ENCODE assay signal across 1 cellular context in the genomic region with DNA sequence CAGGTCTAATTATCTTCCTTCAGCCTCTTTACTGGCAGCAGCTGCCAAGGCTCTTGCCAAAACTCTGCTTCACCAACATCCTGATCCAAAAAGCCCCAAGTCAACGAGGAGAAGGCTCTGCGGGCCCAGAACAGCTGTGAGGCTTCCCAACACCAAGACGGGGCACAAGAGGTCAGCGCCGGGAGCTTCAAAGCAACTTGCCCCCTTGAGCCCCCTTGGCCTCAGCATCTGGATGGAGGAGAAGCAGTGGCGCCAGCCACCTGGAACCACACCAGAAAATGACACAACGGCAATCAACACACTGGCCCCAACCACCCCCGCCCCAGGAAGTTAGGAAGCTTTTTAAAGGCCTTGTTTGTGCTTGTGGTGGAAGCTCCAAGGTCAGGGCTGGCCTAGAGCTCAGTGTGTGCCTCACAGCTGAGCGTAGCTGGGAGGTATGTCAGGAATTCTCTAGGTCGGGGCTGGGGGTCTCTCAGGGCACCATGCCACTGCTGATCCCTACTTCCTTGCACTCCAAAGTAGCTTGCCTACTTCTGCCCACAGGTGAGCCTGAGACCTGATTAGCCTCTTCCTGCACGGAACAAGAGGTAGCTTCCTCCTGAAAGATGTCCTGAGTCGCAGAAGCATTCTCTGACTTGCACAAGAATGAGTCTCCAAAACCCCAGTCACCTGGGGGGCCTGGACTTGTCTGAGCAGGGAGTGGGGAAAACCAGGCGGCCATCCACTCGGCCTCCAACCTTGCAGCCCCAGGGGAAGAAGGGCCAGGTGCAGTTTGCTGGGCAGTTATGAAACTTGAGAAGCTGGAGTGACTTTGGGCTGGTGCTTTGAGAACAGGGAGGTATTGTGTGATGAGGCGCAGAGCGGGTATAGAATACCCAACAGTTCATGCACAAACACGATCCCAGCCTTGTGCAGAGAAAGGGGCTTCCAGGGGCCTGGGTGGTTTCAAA.
TF ChIP-seq lines count a peak whose summit lies in the region.

No MANE protein-coding gene starts in this region.

TF ChIP-seq in HepG2, 621 proteins besides CTCF, POLR2A, EP300 and RAD21 (continued from another document and continues in another):
- TF ChIP-seq, protein P1, sequence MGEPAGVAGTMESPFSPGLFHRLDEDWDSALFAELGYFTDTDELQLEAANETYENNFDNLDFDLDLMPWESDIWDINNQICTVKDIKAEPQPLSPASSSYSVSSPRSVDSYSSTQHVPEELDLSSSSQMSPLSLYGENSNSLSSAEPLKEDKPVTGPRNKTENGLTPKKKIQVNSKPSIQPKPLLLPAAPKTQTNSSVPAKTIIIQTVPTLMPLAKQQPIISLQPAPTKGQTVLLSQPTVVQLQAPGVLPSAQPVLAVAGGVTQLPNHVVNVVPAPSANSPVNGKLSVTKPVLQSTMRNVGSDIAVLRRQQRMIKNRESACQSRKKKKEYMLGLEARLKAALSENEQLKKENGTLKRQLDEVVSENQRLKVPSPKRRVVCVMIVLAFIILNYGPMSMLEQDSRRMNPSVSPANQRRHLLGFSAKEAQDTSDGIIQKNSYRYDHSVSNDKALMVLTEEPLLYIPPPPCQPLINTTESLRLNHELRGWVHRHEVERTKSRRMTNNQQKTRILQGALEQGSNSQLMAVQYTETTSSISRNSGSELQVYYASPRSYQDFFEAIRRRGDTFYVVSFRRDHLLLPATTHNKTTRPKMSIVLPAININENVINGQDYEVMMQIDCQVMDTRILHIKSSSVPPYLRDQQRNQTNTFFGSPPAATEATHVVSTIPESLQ (CRISPR knock-in tag; conservative IDR thresholded peaks at IDR 0.05) = no peak
- TF ChIP-seq ATF7 (IDR thresholded peaks at IDR 0.05) (no peak), ATF7 (CRISPR knock-in tag; IDR thresholded peaks at IDR 0.05) (0 out of 2 replicates have a peak, but pooled peaks have one; percentile 24), TOPORS (CRISPR knock-in tag; IDR thresholded peaks at IDR 0.05) (peak; percentile 39; the same call in 1 of the 2 replicates), HES4 (CRISPR knock-in tag; IDR thresholded peaks at IDR 0.05; ENCODE audit: borderline replicate concordance) (no peak), FOXO1 (CRISPR knock-in tag; IDR thresholded peaks at IDR 0.05) (peak; percentile 57; the same call in 1 of the 2 replicates), KMT2A (CRISPR knock-in tag; IDR thresholded peaks at IDR 0.05) (no peak; the same call in 1 of the 2 replicates), ZNF615 (CRISPR knock-in tag; IDR thresholded peaks at IDR 0.05; ENCODE audit: borderline replicate concordance) (no peak), ZNF670 (CRISPR knock-in tag; IDR thresholded peaks at IDR 0.05; ENCODE audit: borderline replicate concordance) (no peak), ELF1 (CRISPR knock-in tag; IDR thresholded peaks at IDR 0.05) (no peak), ZNF329 (CRISPR knock-in tag; IDR thresholded peaks at IDR 0.05; ENCODE audit: low read depth) (0 out of 2 replicates have a peak, but pooled peaks have one; percentile 14), CREB3 (CRISPR knock-in tag; IDR thresholded peaks at IDR 0.05) (no peak), RFX5 (IDR thresholded peaks at IDR 0.05; ENCODE audit: low read depth, low read length) (no peak), THYN1 (CRISPR knock-in tag; IDR thresholded peaks at IDR 0.05; ENCODE audit: borderline replicate concordance, low read depth) (no peak), RARA (CRISPR knock-in tag; IDR thresholded peaks at IDR 0.05) (peak; percentile 82), SNAPC2 (CRISPR knock-in tag; IDR thresholded peaks at IDR 0.05) (peak; percentile 65; the same call in 1 of the 2 replicates), SPEN (CRISPR knock-in tag; IDR thresholded peaks at IDR 0.05; ENCODE audit: low read depth) (peak; percentile 40; the same call in 1 of the 2 replicates), ZNF709 (CRISPR knock-in tag; IDR thresholded peaks at IDR 0.05) (no peak), NR0B2 (CRISPR knock-in tag; IDR thresholded peaks at IDR 0.05) (no peak), NFKBIZ (CRISPR knock-in tag; IDR thresholded peaks at IDR 0.05) (no peak), IRF1 (CRISPR knock-in tag; IDR thresholded peaks at IDR 0.05; ENCODE audit: low read depth) (no peak), ZFP1 (CRISPR knock-in tag; IDR thresholded peaks at IDR 0.05) (no peak), PRDM10 (CRISPR knock-in tag; IDR thresholded peaks at IDR 0.05; ENCODE audit: low read depth) (no peak), ZNF10 (CRISPR knock-in tag; IDR thresholded peaks at IDR 0.05; ENCODE audit: borderline replicate concordance, low read depth) (no peak), RARG (CRISPR knock-in tag; IDR thresholded peaks at IDR 0.05; ENCODE audit: low read depth) (no peak), NBN (conservative IDR thresholded peaks at IDR 0.05) (no peak), TBX2 (CRISPR knock-in tag; IDR thresholded peaks at IDR 0.05; ENCODE audit: borderline replicate concordance) (peak; percentile 74), ZSCAN20 (CRISPR knock-in tag; IDR thresholded peaks at IDR 0.05; ENCODE audit: borderline replicate concordance) (no peak), NFIB (CRISPR knock-in tag; IDR thresholded peaks at IDR 0.05; ENCODE audit: borderline replicate concordance) (no peak), ZNF292 (CRISPR knock-in tag; IDR thresholded peaks at IDR 0.05; ENCODE audit: borderline replicate concordance, low read depth) (no peak), ZNF737 (CRISPR knock-in tag; IDR thresholded peaks at IDR 0.05; ENCODE audit: borderline replicate concordance) (no peak), ZNF558 (CRISPR knock-in tag; IDR thresholded peaks at IDR 0.05; ENCODE audit: borderline replicate concordance) (no peak)
- TF ChIP-seq, protein P2, sequence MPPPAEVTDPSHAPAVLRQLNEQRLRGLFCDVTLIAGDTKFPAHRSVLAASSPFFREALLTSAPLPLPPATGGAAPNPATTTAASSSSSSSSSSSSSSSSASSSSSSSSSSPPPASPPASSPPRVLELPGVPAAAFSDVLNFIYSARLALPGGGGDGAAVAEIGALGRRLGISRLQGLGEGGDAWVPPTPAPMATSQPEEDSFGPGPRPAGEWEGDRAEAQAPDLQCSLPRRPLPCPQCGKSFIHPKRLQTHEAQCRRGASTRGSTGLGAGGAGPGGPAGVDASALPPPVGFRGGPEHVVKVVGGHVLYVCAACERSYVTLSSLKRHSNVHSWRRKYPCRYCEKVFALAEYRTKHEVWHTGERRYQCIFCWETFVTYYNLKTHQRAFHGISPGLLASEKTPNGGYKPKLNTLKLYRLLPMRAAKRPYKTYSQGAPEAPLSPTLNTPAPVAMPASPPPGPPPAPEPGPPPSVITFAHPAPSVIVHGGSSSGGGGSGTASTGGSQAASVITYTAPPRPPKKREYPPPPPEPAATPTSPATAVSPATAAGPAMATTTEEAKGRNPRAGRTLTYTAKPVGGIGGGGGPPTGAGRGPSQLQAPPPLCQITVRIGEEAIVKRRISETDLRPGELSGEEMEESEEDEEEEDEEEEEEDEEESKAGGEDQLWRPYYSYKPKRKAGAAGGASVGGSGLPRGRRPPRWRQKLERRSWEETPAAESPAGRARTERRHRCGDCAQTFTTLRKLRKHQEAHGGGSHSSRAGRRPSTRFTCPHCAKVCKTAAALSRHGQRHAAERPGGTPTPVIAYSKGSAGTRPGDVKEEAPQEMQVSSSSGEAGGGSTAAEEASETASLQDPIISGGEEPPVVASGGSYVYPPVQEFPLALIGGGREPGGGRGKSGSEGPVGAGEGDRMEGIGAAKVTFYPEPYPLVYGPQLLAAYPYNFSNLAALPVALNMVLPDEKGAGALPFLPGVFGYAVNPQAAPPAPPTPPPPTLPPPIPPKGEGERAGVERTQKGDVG (CRISPR knock-in tag; IDR thresholded peaks at IDR 0.05; ENCODE audit: borderline replicate concordance) = 0 out of 2 replicates have a peak, but pooled peaks have one; percentile 36
- TF ChIP-seq, protein P3, sequence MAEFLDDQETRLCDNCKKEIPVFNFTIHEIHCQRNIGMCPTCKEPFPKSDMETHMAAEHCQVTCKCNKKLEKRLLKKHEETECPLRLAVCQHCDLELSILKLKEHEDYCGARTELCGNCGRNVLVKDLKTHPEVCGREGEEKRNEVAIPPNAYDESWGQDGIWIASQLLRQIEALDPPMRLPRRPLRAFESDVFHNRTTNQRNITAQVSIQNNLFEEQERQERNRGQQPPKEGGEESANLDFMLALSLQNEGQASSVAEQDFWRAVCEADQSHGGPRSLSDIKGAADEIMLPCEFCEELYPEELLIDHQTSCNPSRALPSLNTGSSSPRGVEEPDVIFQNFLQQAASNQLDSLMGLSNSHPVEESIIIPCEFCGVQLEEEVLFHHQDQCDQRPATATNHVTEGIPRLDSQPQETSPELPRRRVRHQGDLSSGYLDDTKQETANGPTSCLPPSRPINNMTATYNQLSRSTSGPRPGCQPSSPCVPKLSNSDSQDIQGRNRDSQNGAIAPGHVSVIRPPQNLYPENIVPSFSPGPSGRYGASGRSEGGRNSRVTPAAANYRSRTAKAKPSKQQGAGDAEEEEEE (CRISPR knock-in tag; IDR thresholded peaks at IDR 0.05; ENCODE audit: borderline replicate concordance) = no peak
- TF ChIP-seq, protein P4, sequence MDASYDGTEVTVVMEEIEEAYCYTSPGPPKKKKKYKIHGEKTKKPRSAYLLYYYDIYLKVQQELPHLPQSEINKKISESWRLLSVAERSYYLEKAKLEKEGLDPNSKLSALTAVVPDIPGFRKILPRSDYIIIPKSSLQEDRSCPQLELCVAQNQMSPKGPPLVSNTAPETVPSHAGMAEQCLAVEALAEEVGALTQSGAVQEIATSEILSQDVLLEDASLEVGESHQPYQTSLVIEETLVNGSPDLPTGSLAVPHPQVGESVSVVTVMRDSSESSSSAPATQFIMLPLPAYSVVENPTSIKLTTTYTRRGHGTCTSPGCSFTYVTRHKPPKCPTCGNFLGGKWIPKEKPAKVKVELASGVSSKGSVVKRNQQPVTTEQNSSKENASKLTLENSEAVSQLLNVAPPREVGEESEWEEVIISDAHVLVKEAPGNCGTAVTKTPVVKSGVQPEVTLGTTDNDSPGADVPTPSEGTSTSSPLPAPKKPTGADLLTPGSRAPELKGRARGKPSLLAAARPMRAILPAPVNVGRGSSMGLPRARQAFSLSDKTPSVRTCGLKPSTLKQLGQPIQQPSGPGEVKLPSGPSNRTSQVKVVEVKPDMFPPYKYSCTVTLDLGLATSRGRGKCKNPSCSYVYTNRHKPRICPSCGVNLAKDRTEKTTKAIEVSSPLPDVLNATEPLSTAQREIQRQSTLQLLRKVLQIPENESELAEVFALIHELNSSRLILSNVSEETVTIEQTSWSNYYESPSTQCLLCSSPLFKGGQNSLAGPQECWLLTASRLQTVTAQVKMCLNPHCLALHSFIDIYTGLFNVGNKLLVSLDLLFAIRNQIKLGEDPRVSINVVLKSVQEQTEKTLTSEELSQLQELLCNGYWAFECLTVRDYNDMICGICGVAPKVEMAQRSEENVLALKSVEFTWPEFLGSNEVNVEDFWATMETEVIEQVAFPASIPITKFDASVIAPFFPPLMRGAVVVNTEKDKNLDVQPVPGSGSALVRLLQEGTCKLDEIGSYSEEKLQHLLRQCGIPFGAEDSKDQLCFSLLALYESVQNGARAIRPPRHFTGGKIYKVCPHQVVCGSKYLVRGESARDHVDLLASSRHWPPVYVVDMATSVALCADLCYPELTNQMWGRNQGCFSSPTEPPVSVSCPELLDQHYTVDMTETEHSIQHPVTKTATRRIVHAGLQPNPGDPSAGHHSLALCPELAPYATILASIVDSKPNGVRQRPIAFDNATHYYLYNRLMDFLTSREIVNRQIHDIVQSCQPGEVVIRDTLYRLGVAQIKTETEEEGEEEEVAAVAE (CRISPR knock-in tag; IDR thresholded peaks at IDR 0.05; ENCODE audit: borderline replicate concordance) = no peak
- TF ChIP-seq, protein P5, sequence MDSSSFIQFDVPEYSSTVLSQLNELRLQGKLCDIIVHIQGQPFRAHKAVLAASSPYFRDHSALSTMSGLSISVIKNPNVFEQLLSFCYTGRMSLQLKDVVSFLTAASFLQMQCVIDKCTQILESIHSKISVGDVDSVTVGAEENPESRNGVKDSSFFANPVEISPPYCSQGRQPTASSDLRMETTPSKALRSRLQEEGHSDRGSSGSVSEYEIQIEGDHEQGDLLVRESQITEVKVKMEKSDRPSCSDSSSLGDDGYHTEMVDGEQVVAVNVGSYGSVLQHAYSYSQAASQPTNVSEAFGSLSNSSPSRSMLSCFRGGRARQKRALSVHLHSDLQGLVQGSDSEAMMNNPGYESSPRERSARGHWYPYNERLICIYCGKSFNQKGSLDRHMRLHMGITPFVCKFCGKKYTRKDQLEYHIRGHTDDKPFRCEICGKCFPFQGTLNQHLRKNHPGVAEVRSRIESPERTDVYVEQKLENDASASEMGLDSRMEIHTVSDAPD (CRISPR knock-in tag; IDR thresholded peaks at IDR 0.05) = peak; percentile 85
